ENCODE assay signal across 8 cellular contexts in genomic region chr6:71289039-71289801, GRCh38. TPM values are rescaled to one million over a fixed set of nuclear protein-coding genes. Genes with fewer than 3 reads are reported as not detected.
DNase-seq lines count a peak whose midpoint lies in the region; ATAC-seq, FAIRE-seq and TF ChIP-seq lines count a peak whose summit lies in the region.

No MANE protein-coding gene starts in this region.

- no peak for TF ChIP-seq CTCF in pancreas (IDR thresholded peaks at IDR 0.05)

- no peaks in the 10 kb centered on the region for H3K9me3 ChIP-seq in pancreas

- WGBS in pancreas, 2 donors: 1% methylated on average over 50 to 57 of the region's 57 CpGs

- no peak for FAIRE-seq in pancreas (lab: Jason Lieb, UNC)

- ATAC-seq in HG02759 (IDR thresholded peaks at IDR 0.05; ENCODE audit: unreplicated experiment) (peak; percentile 32), pancreas (peak; percentile 14 to 55 (median 18))

- H3K27me3 ChIP-seq in pancreas: no peaks in the 10 kb centered on the region

- peak overlapping the region; percentile 34 to 86 (median 77) for H3K4me3 ChIP-seq in pancreas

- peaks cover 0 to 23% (median 0%) of the 10 kb centered on the region in 3 donors for H3K4me1 ChIP-seq in pancreas

- peak overlapping the region in 3 of 4 donors; percentile 77 to 93 (median 88) for H3K27ac ChIP-seq in pancreas

- peak; percentile 15 for DNase-seq in activated CD4-positive, alpha-beta T cell treated with anti-CD3 and anti-CD28 coated beads for 48 hours
- DNase-seq in activated CD4-positive, alpha-beta T cell treated with anti-CD3 and anti-CD28 coated beads, Interleukin-2, amount 50 U/mL, for 1 hour: no peak
- peak; percentile 22 for DNase-seq in NCI-H2171 (lab: John Stamatoyannopoulos, UW)
- peak; percentile 18 for DNase-seq in activated naive CD4-positive, alpha-beta T cell treated with Interleukin-2 at 50 U/mL for 16 hours
- peak in 39 of 42 donors; percentile 15 to 81 (median 48) for DNase-seq in head of caudate nucleus
- DNase-seq in pancreas: peak; percentile 16 to 80 (median 44)
- no peak for DNase-seq in NCI-H2196 treated with DMSO at 0.1 percent for 48 hours (lab: John Stamatoyannopoulos, UW; ENCODE audit: unreplicated experiment)

- intact Hi-C loops in head of caudate nucleus (cut with DNase I): no loop called here
- intact Hi-C loops in pancreas (cut with DNase I): no loop called here

- no peaks in the 10 kb centered on the region for H3K36me3 ChIP-seq in pancreas

RNA-seq across cellular contexts. Expression of gene OGFRL1, which starts 0.6 kb away (rescaled TPM):
- 10 to 100 TPM in 1 of 6 donors, 1 to 10 TPM in 5; 3.9 to 10.8 (median 5.7) TPM for total RNA-seq in pancreas
- 1 to 10 TPM; 3.3 to 4.3 TPM for polyA plus RNA-seq in pancreas

Comparison
In these comparisons a context has a peak if more than half of its experiments do, and no peak if none do; other contexts are left out.
1. DNase-seq: peak in activated CD4-positive, alpha-beta T cell treated with anti-CD3 and anti-CD28 coated beads for 48 hours (single experiment), NCI-H2171 (single experiment), activated naive CD4-positive, alpha-beta T cell treated with Interleukin-2 at 50 U/mL for 16 hours (single experiment), head of caudate nucleus (39 of 42) and pancreas (6 of 6); none in activated CD4-positive, alpha-beta T cell treated with anti-CD3 and anti-CD28 coated beads, Interleukin-2, amount 50 U/mL, for 1 hour (single experiment) and NCI-H2196 treated with DMSO at 0.1 percent for 48 hours (single experiment).